ENCODE assay signal across 20 cellular contexts in the genomic region with DNA sequence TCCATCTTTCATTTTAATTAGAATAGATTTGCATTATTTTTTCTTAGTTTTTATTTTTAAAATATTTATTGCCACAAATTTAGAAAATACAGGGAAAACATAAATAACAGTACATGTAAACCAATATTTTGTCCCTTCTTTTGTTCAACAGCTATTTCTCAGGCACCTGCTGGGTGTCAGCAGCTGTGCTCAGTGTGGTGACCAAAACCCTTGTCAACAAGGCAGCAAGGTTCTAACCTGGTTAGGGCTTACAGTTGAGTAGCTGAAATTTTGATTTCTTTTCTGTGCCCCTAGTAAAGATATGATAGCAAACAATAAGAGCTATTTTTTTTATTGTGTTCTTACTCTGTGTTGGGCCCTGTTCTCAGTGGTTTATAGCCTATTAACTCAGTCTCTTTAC.
"Had no signal": no experiment of that assay in that cellular context is flagged by ENCODE, and none has a peak within 500 bp of the region (broad histone marks: within the 10 kb centered on the region; RNA-seq: fewer than 3 reads in every experiment).

No MANE protein-coding gene starts in this region.

- ATAC-seq: activated CD8-positive, alpha-beta T cell treated with anti-CD3 and anti-CD28 coated beads, Interleukin-2, amount 10 ng/mL, durations not matched to agents 7 days and 5 days; foreskin keratinocyte; natural killer cell had no signal

- H3K36me3 ChIP-seq: prostate gland had no signal

- H3K4me1 ChIP-seq: foreskin keratinocyte had no signal

- H3K27me3 Mint-ChIP-seq: activated naive CD8-positive, alpha-beta T cell; stimulated activated naive CD8-positive, alpha-beta T cell treated with anti-CD3 and anti-CD28 coated beads, Interleukin-15, Interleukin-2, amounts not matched to agents 100 ng/mL and 50 ng/mL, for 24 hours had no signal

- H3K9me3 ChIP-seq: adrenal gland, ascending aorta, prostate gland, tibial artery had no signal

- H3K9me3 Mint-ChIP-seq: activated T-helper 2 cell treated with anti-CD3 and anti-CD28 coated beads, Interferon-gamma antibody, Interleukin-2, Interleukin-4, amounts not matched to agents 10 μg/mL and 5 μg/mL and 100 μg/mL, durations not matched to agents 14 hours and 24 hours and 36 hours; immature natural killer cell; natural killer cell; stimulated activated naive CD8-positive, alpha-beta T cell treated with anti-CD3 and anti-CD28 coated beads, Interleukin-15, Interleukin-2, amounts not matched to agents 100 ng/mL and 50 ng/mL, for 24 hours had no signal

- DNase-seq: activated CD4-positive, alpha-beta T cell treated with anti-CD3 and anti-CD28 coated beads for 1 hour; activated CD4-positive, alpha-beta T cell treated with anti-CD3 and anti-CD28 coated beads, Interleukin-2, amount 50 U/mL, for 1 hour; activated CD8-positive, alpha-beta T cell treated with anti-CD3 and anti-CD28 coated beads, Interleukin-2, amount 10 ng/mL, durations not matched to agents 7 days and 5 days; activated naive CD4-positive, alpha-beta T cell; central memory CD4-positive, alpha-beta T cell; effector memory CD4-positive, alpha-beta T cell; foreskin keratinocyte; immature natural killer cell; natural killer cell; stimulated activated CD4-positive, alpha-beta T cell treated with anti-CD3 and anti-CD28 coated beads, Interleukin-12 subunit alpha, Interleukin-12 subunit beta, amount 100 ng/mL, for 4 hours; substantia nigra; T-helper 9 cell; tibial artery had no signal

- H3K27ac Mint-ChIP-seq: activated CD8-positive, alpha-beta T cell treated with anti-CD3 and anti-CD28 coated beads, Interleukin-2, amount 10 ng/mL, durations not matched to agents 7 days and 5 days; activated naive CD8-positive, alpha-beta T cell; activated T-helper 2 cell treated with anti-CD3 and anti-CD28 coated beads, Interferon-gamma antibody, Interleukin-2, Interleukin-4, amounts not matched to agents 10 μg/mL and 5 μg/mL and 100 μg/mL, durations not matched to agents 14 hours and 24 hours and 36 hours; immature natural killer cell; stimulated activated naive CD8-positive, alpha-beta T cell treated with anti-CD3 and anti-CD28 coated beads, Interleukin-15, Interleukin-2, amounts not matched to agents 100 ng/mL and 50 ng/mL, for 24 hours had no signal

- H3K27ac ChIP-seq: adrenal gland, ascending aorta, foreskin keratinocyte, prostate gland, tibial artery had no signal

- H3K4me3 ChIP-seq: adrenal gland, ascending aorta, lung, prostate gland, tibial artery had no signal

- H3K27me3 ChIP-seq: adrenal gland, ascending aorta, foreskin keratinocyte, tibial artery had no signal

- H3K4me3 Mint-ChIP-seq: activated CD8-positive, alpha-beta T cell treated with anti-CD3 and anti-CD28 coated beads, Interleukin-2, amount 10 ng/mL, durations not matched to agents 7 days and 5 days; activated naive CD8-positive, alpha-beta T cell; immature natural killer cell; natural killer cell; stimulated activated naive CD8-positive, alpha-beta T cell treated with anti-CD3 and anti-CD28 coated beads, Interleukin-15, Interleukin-2, amounts not matched to agents 100 ng/mL and 50 ng/mL, for 24 hours had no signal
